Comparison of ENCODE assay signal across 17 cellular contexts in genomic region chr7:116434820-116435341, GRCh38.
A peak's percentile ranks its signal among the peaks of the same experiment; 100 is the strongest.
DNase-seq lines count a peak whose midpoint lies in the region; ATAC-seq and TF ChIP-seq lines count a peak whose summit lies in the region.
"Had no signal": no experiment of that assay in that cellular context is flagged by ENCODE, and none has a peak within 500 bp of the region (broad histone marks: within the 10 kb centered on the region; RNA-seq: fewer than 3 reads in every experiment).

No MANE protein-coding gene starts in this region.

- peak; percentile 53 for DNase-seq in HCT116 (ENCODE audit: low read depth, low spot score)
- DNase-seq in adipocyte (ENCODE audit: low read depth): peak; percentile 63
- DNase-seq in fibroblast of the aortic adventitia (ENCODE audit: low read depth): peak; percentile 70
- no peak for DNase-seq in NCI-H774 (lab: John Stamatoyannopoulos, UW)
- DNase-seq in stimulated activated CD4-positive, alpha-beta T cell treated with anti-CD3 and anti-CD28 coated beads, Interleukin-15, amount 100 ng/mL, for 24 hours: no peak
- DNase-seq in ovary: no peak
- no peak for DNase-seq in activated CD8-positive, alpha-beta memory T cell treated with anti-CD3 and anti-CD28 coated beads, Interleukin-2, amount 10 ng/mL, durations not matched to agents 7 days and 5 days
- DNase-seq: activated CD4-positive, alpha-beta T cell treated with anti-CD3 and anti-CD28 coated beads for 48 hours; activated effector memory CD4-positive, alpha-beta T cell treated with Interleukin-2 at 50 U/mL for 16 hours; colonic mucosa; heart right ventricle; NCI-H1436 treated with DMSO at 0.1 percent for 48 hours; psoas muscle; T-helper 1 cell had no signal

- H3K9me2 ChIP-seq in HCT116 (ENCODE audit: insufficient read depth): no peaks in the 10 kb centered on the region

- ATAC-seq in HCT116: peak; percentile 79
- ATAC-seq in activated CD8-positive, alpha-beta memory T cell treated with anti-CD3 and anti-CD28 coated beads, Interleukin-2, amount 10 ng/mL, durations not matched to agents 7 days and 5 days: no peak
- ATAC-seq: heart right ventricle, psoas muscle had no signal

- H3K79me2 ChIP-seq in HCT116 (ENCODE audit: insufficient read depth, low read length): peaks cover 9% of the 10 kb centered on the region; the same call in 1 of the 2 replicates

- 42 to 62% (median 51%) methylated on average over 1 of the region's 1 CpG for WGBS in ovary, 3 donors

- TF ChIP-seq RAD21 in HCT116 (IDR thresholded peaks at IDR 0.05; ENCODE audit: low read depth): peak; percentile 35

- H3K36me3 Mint-ChIP-seq in activated CD8-positive, alpha-beta memory T cell treated with anti-CD3 and anti-CD28 coated beads, Interleukin-2, amount 10 ng/mL, durations not matched to agents 7 days and 5 days: no peaks in the 10 kb centered on the region
- H3K36me3 Mint-ChIP-seq: memory B cell had no signal

- RAD21 ChIA-PET in HCT116 (lab: Charles Lee; ENCODE audit: low non-redundant PET in 1 of 2, low total read pairs in 2 of 2, uncharacterized antibody in 2 of 2, unreplicated experiment in 2 of 2): no interaction called here

- H3K9ac ChIP-seq in HCT116 (ENCODE audit: low read length) (peak overlapping the region; percentile 48), adipocyte (ENCODE audit: low read length) (peak overlapping the region; percentile 36), skeletal muscle satellite cell (ENCODE audit: low read depth, low read length) (peak overlapping the region; percentile 75)

- no peaks in the 10 kb centered on the region for H4K20me1 ChIP-seq in HCT116 (ENCODE audit: insufficient read depth)

- H3K27me3 Mint-ChIP-seq in activated CD8-positive, alpha-beta memory T cell treated with anti-CD3 and anti-CD28 coated beads, Interleukin-2, amount 10 ng/mL, durations not matched to agents 7 days and 5 days: peaks cover 8% of the 10 kb centered on the region

- H3K4me1 ChIP-seq in HCT116 (ENCODE audit: control insufficient read depth in 1 of 2, insufficient read depth in 2 of 2, low read length in 2 of 2) (peaks cover 59 to 85% of the 10 kb centered on the region in 2 experiments), adipocyte (ENCODE audit: control insufficient read depth, insufficient read depth, low read length) (peaks cover 42% of the 10 kb centered on the region), skeletal muscle satellite cell (ENCODE audit: control insufficient read depth, insufficient read depth, low read length) (peaks cover 41% of the 10 kb centered on the region), ovary (ENCODE audit: insufficient read depth) (no peaks in the 10 kb centered on the region)
- H3K4me1 ChIP-seq: psoas muscle had no signal

- POLR2A ChIA-PET in HCT116 (lab: Charles Lee): interaction anchor here (1.0 kb wide), 1 partner anchor 8 kb away, joined by 3 read pairs; no protein-coding TSS in a partner anchor

- H3K4me3 Mint-ChIP-seq in activated CD8-positive, alpha-beta memory T cell treated with anti-CD3 and anti-CD28 coated beads, Interleukin-2, amount 10 ng/mL, durations not matched to agents 7 days and 5 days: no peak overlapping the region
- H3K4me3 Mint-ChIP-seq: memory B cell had no signal

- peak overlapping the region; percentile 96 for H3K27ac ChIP-seq in HCT116 (ENCODE audit: low read depth, low read length)
- H3K27ac ChIP-seq in ovary: no peak overlapping the region
- H3K27ac ChIP-seq: colonic mucosa, psoas muscle had no signal

- H3K9me3 ChIP-seq in HCT116 (ENCODE audit: control insufficient read depth in 1 of 2, insufficient read depth in 1 of 2, low read depth in 1 of 2, low read length in 2 of 2) (no peaks in the 10 kb centered on the region), adipocyte (ENCODE audit: control insufficient read depth, low read length) (no peaks in the 10 kb centered on the region), skeletal muscle satellite cell (replicated peaks; ENCODE audit: low read length) (no peaks in the 10 kb centered on the region), ovary (no peaks in the 10 kb centered on the region)
- H3K9me3 ChIP-seq: colonic mucosa, thoracic aorta had no signal

- H3K27me3 ChIP-seq in HCT116 (ENCODE audit: insufficient read depth, low read length): no peaks in the 10 kb centered on the region
- no peaks in the 10 kb centered on the region for H3K27me3 ChIP-seq in adipocyte (replicated peaks; ENCODE audit: control insufficient read depth, insufficient read depth, low read length)
- no peaks in the 10 kb centered on the region for H3K27me3 ChIP-seq in skeletal muscle satellite cell (ENCODE audit: control insufficient read depth, insufficient read depth, low read length)
- no peaks in the 10 kb centered on the region for H3K27me3 ChIP-seq in ovary
- H3K27me3 ChIP-seq: colonic mucosa, heart right ventricle had no signal

- H3K4me2 ChIP-seq in HCT116 (ENCODE audit: low read length): peak overlapping the region; percentile 65
- peak overlapping the region; percentile 24 for H3K4me2 ChIP-seq in skeletal muscle satellite cell (ENCODE audit: low read length)

- H3K4me1 Mint-ChIP-seq in activated CD8-positive, alpha-beta memory T cell treated with anti-CD3 and anti-CD28 coated beads, Interleukin-2, amount 10 ng/mL, durations not matched to agents 7 days and 5 days: no peaks in the 10 kb centered on the region
- H3K4me1 Mint-ChIP-seq: memory B cell had no signal

- H3K36me3 ChIP-seq in HCT116 (ENCODE audit: control insufficient read depth in 1 of 2, insufficient read depth in 2 of 2, low read length in 2 of 2): peaks cover 0 to 25% of the 10 kb centered on the region in 2 experiments; a peak in 2 of 4 replicates
- H3K36me3 ChIP-seq in adipocyte (ENCODE audit: control insufficient read depth, insufficient read depth, low read length, severe bottlenecking): no peaks in the 10 kb centered on the region
- no peaks in the 10 kb centered on the region for H3K36me3 ChIP-seq in skeletal muscle satellite cell (ENCODE audit: insufficient read depth, low read length)
- no peaks in the 10 kb centered on the region for H3K36me3 ChIP-seq in ovary
- H3K36me3 ChIP-seq: colonic mucosa, heart right ventricle, thoracic aorta had no signal

- H3K4me3 ChIP-seq in HCT116 (replicated peaks in 1 of 2; ENCODE audit: low read depth in 1 of 2, low read length in 2 of 2) (0 out of 4 replicates have a peak overlapping the region, but pooled peaks of 1 of the 2 experiments have one; percentile 3), adipocyte (ENCODE audit: low read length) (no peak overlapping the region), fibroblast of the aortic adventitia (ENCODE audit: low read depth, low read length) (no peak overlapping the region), skeletal muscle satellite cell (ENCODE audit: low read length) (no peak overlapping the region), ovary (no peak overlapping the region)
- H3K4me3 ChIP-seq: colonic mucosa, heart right ventricle, psoas muscle, thoracic aorta had no signal

- H2AFZ ChIP-seq in HCT116 (ENCODE audit: low read depth, low read length, poor library complexity, severe bottlenecking): no peak overlapping the region

- no peaks in the 10 kb centered on the region for H3K9me3 Mint-ChIP-seq in activated CD8-positive, alpha-beta memory T cell treated with anti-CD3 and anti-CD28 coated beads, Interleukin-2, amount 10 ng/mL, durations not matched to agents 7 days and 5 days (ENCODE audit: low read depth)
- H3K9me3 Mint-ChIP-seq: memory B cell had no signal

- intact Hi-C loops in HCT116 (cut with micrococcal nuclease): loop anchor here (5.0 kb wide), 1 partner anchor 173 kb away; no protein-coding TSS in a partner anchor
- intact Hi-C loops in ovary (cut with DNase I): no loop called here

- no peak for TF ChIP-seq POLR2A in HCT116 (IDR thresholded peaks at IDR 0.05; ENCODE audit: borderline replicate concordance, extremely low read depth, insufficient read depth, insufficient read length)
- TF ChIP-seq POLR2A in ovary (IDR thresholded peaks at IDR 0.05): no peak

- TF ChIP-seq EP300 in ovary (IDR thresholded peaks at IDR 0.05): no peak

- H3K27ac Mint-ChIP-seq in activated CD8-positive, alpha-beta memory T cell treated with anti-CD3 and anti-CD28 coated beads, Interleukin-2, amount 10 ng/mL, durations not matched to agents 7 days and 5 days: no peak overlapping the region
- H3K27ac Mint-ChIP-seq: memory B cell had no signal

- TSS peak; percentile 31 for BruUV-seq in HCT116 (replicated peaks; lab: Mats Ljungman, UMichigan)

- TF ChIP-seq CTCF in HCT116 (IDR thresholded peaks at IDR 0.05 in 2 of 3, conservative IDR thresholded peaks at IDR 0.05 in 1 of 3; ENCODE audit: borderline replicate concordance in 1 of 3, insufficient read depth in 1 of 3, low read depth in 2 of 3, low read length in 2 of 3) (no peak), fibroblast of the aortic adventitia (IDR thresholded peaks at IDR 0.05; ENCODE audit: insufficient read depth, low read length) (no peak), ovary (IDR thresholded peaks at IDR 0.05) (no peak)

- CTCF ChIA-PET in HCT116 (lab: Charles Lee): no interaction called here
- CTCF ChIA-PET in activated CD8-positive, alpha-beta memory T cell treated with anti-CD3 and anti-CD28 coated beads, Interleukin-2, amount 10 ng/mL, durations not matched to agents 7 days and 5 days (lab: Charles Lee): no interaction called here

TF ChIP-seq in HCT116, 20 proteins besides CTCF, POLR2A, EP300 and RAD21:
- TF ChIP-seq ELF1 (IDR thresholded peaks at IDR 0.05; ENCODE audit: borderline replicate concordance, low read depth): no peak
- TF ChIP-seq POLR2AphosphoS5 (IDR thresholded peaks at IDR 0.05; ENCODE audit: low read depth, low read length): no peak
- TF ChIP-seq EZH2 (IDR thresholded peaks at IDR 0.05): no peak
- no peak for TF ChIP-seq ZFX (IDR thresholded peaks at IDR 0.05)
- no peak for TF ChIP-seq TCF7L2 (IDR thresholded peaks at IDR 0.05; ENCODE audit: borderline replicate concordance, extremely low read depth, insufficient read depth, insufficient read length)
- peak; percentile 80 for TF ChIP-seq JUND (IDR thresholded peaks at IDR 0.05)
- TF ChIP-seq CEBPB (IDR thresholded peaks at IDR 0.05; ENCODE audit: low read depth): peak; percentile 51; the same call in 1 of the 2 replicates
- peak; percentile 61 for TF ChIP-seq EGR1 (IDR thresholded peaks at IDR 0.05; ENCODE audit: low read depth)
- TF ChIP-seq SP1 (IDR thresholded peaks at IDR 0.05; ENCODE audit: low read depth): peak; percentile 82; the same call in 1 of the 2 replicates
- TF ChIP-seq, protein P1, sequence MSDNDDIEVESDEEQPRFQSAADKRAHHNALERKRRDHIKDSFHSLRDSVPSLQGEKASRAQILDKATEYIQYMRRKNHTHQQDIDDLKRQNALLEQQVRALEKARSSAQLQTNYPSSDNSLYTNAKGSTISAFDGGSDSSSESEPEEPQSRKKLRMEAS (IDR thresholded peaks at IDR 0.05): peak; percentile 19; the same call in 1 of the 2 replicates
- peak; percentile 90 for TF ChIP-seq FOSL1 (IDR thresholded peaks at IDR 0.05; ENCODE audit: low read depth)
- TF ChIP-seq SRF (IDR thresholded peaks at IDR 0.05; ENCODE audit: low read depth): peak; percentile 51; the same call in 1 of the 2 replicates
- TF ChIP-seq CBX3 (IDR thresholded peaks at IDR 0.05; ENCODE audit: low read depth): peak; percentile 69; the same call in 1 of the 2 replicates

Comparison
In these comparisons a context has a peak if more than half of its experiments do, and no peak if none do; other contexts are left out.
1. DNase-seq: peak in HCT116 (single experiment), adipocyte (single experiment) and fibroblast of the aortic adventitia (single experiment); none in NCI-H774 (single experiment), stimulated activated CD4-positive, alpha-beta T cell treated with anti-CD3 and anti-CD28 coated beads, Interleukin-15, amount 100 ng/mL, for 24 hours (single experiment), ovary (0 of 5) and activated CD8-positive, alpha-beta memory T cell treated with anti-CD3 and anti-CD28 coated beads, Interleukin-2, amount 10 ng/mL, durations not matched to agents 7 days and 5 days (single experiment).
2. Peak in every context shown above with its lines, with median percentiles within 50 percentile points of each other: H3K9ac ChIP-seq.